In the genomic region with DNA sequence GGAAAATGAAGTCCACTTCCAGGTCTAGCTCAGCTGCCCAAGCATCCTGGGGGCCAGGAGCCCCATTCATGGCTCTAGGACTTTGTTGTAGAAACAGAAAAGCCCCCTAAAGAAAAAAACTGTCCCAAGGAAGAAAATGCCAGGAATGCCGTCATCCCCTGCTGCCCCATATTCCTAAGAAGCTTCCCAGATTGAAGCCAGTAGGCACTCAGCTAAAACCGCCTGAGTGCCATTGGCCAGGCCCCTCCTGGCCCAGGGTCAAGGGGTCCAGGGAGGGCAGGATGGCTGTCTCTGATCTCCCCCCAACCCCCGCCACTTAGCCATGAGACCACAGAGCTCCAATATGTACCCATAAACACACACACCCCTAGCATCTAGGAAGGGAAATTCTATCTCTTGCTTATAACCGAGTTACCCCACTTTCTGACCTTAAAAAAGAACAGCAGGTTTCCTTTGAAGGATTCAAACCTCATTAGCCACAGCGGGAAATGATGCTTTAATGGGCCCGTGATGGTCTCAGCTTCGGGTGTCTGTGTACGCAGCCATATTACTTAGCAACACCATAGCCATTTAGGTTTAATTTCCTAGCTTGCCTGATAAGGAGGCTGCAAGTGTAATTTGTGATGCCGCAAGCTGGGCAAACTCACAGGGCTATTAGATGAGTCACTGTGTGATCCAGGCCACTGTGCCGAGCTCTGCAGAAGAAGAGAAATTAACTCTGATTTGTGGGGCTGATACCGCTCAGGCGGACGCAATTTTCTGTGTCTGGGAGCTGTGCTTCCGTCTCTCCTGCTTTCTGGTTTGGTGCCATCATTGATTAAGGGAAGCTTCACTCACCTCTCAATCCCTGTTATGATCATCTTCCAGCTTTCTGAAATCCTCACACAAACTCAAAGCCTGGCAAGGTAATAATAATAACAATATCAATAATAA, we compare ENCODE assay signal across 10 cellular contexts.
DNase-seq lines count a peak whose midpoint lies in the region; ATAC-seq and TF ChIP-seq lines count a peak whose summit lies in the region.
"Had no signal": no experiment of that assay in that cellular context is flagged by ENCODE, and none has a peak within 500 bp of the region (broad histone marks: within the 10 kb centered on the region; RNA-seq: fewer than 3 reads in every experiment).

No MANE protein-coding gene starts in this region.

- H3K4me3 ChIP-seq in body of pancreas (no peak overlapping the region), neuronal stem cell (ENCODE audit: low read length in 2 of 2) (no peak overlapping the region)

- H3K27ac ChIP-seq in body of pancreas (no peak overlapping the region), neuronal stem cell (replicated peaks; ENCODE audit: low read length) (no peak overlapping the region)

- TF ChIP-seq POLR2A in body of pancreas (IDR thresholded peaks at IDR 0.05): no peak

- DNase-seq in EL (peak; percentile 81), NCI-H1930 (lab: John Stamatoyannopoulos, UW) (peak; percentile 92 to 94), body of pancreas (peak in 3 of 4 donors; percentile 35 to 54 (median 42)), neuronal stem cell (ENCODE audit: low spot score) (no peak), HPDE6-E6E7 (ENCODE audit: extremely low spot score) (no peak), activated gamma-delta T cell (lab: John Stamatoyannopoulos, UW) (no peak), cortex of kidney (lab: John Stamatoyannopoulos, UW) (no peak)
- DNase-seq: activated CD4-positive, alpha-beta memory T cell treated with anti-CD3 and anti-CD28 coated beads for 36 hours; NCI-H524 had no signal

- H3K9me3 ChIP-seq in body of pancreas (peaks cover 0 to 7% (median 0%) of the 10 kb centered on the region in 3 donors), neuronal stem cell (replicated peaks in 1 of 2; ENCODE audit: control insufficient read depth in 2 of 2, insufficient read depth in 1 of 2, low read depth in 1 of 2, low read length in 2 of 2) (no peaks in the 10 kb centered on the region)

- TF ChIP-seq CTCF in body of pancreas (IDR thresholded peaks at IDR 0.05): no peak

- no peak overlapping the region for H4K91ac ChIP-seq in neuronal stem cell (ENCODE audit: low read depth, low read length, poor library complexity)

- no peak overlapping the region for H2BK12ac ChIP-seq in neuronal stem cell (ENCODE audit: low read length)

- no peak overlapping the region for H2BK5ac ChIP-seq in neuronal stem cell (ENCODE audit: low read length)

- H3K4me2 ChIP-seq in neuronal stem cell (ENCODE audit: insufficient read depth, low read length, poor library complexity, severe bottlenecking): no peak overlapping the region

- H3K4me1 ChIP-seq in body of pancreas (no peaks in the 10 kb centered on the region), neuronal stem cell (ENCODE audit: control insufficient read depth in 2 of 2, insufficient read depth in 1 of 2, low read depth in 1 of 2, low read length in 2 of 2) (peaks cover 11 to 17% of the 10 kb centered on the region in 2 donors)

- H3K4ac ChIP-seq in neuronal stem cell (ENCODE audit: low read length): no peak overlapping the region

- no peak overlapping the region for H4K8ac ChIP-seq in neuronal stem cell (ENCODE audit: low read depth, low read length)

- WGBS in body of pancreas, 2 donors: 32 to 35% methylated on average over 14 of the region's 14 CpGs
- WGBS in neuronal stem cell (ENCODE audit: extremely low coverage in 2 of 2, insufficient read length in 2 of 2, insufficient replicate concordance in 1 of 2), 2 donors: no CpG with 5 or more reads among the region's 14 CpGs

- H3K14ac ChIP-seq in neuronal stem cell (ENCODE audit: low read length): no peak overlapping the region

- no peak overlapping the region for H3K23ac ChIP-seq in neuronal stem cell (ENCODE audit: low read depth, low read length, poor library complexity)

- intact Hi-C loops in body of pancreas (cut with DNase I): no loop called here

- no peak overlapping the region for H2AK5ac ChIP-seq in neuronal stem cell (ENCODE audit: low read depth, low read length)

- H3K18ac ChIP-seq in neuronal stem cell (ENCODE audit: low read length): peak overlapping the region; percentile 62

- no peak overlapping the region for H2BK15ac ChIP-seq in neuronal stem cell (ENCODE audit: low read length)

- H3K79me1 ChIP-seq in neuronal stem cell (ENCODE audit: low read depth, low read length): no peaks in the 10 kb centered on the region

- H3K9ac ChIP-seq in neuronal stem cell (ENCODE audit: low read depth, low read length, poor library complexity): no peak overlapping the region

- H3K27me3 ChIP-seq in body of pancreas: no peaks in the 10 kb centered on the region
- no peaks in the 10 kb centered on the region for H3K27me3 ChIP-seq in neuronal stem cell (ENCODE audit: control insufficient read depth in 3 of 3, insufficient read depth in 3 of 3, low read depth in 1 of 3, low read length in 3 of 3)

- H3K36me3 ChIP-seq in body of pancreas (replicated peaks in 1 of 2; ENCODE audit: insufficient read depth in 1 of 2, low read depth in 2 of 2) (no peaks in the 10 kb centered on the region), neuronal stem cell (replicated peaks in 1 of 2; ENCODE audit: control insufficient read depth in 2 of 2, insufficient read depth in 2 of 2, low read length in 2 of 2) (no peaks in the 10 kb centered on the region)

- ATAC-seq in body of pancreas (peak; percentile 52), GM21381 (IDR thresholded peaks at IDR 0.05; ENCODE audit: unreplicated experiment) (no peak)

- H2BK120ac ChIP-seq in neuronal stem cell (ENCODE audit: low read depth, low read length): no peak overlapping the region

- H2AFZ ChIP-seq in neuronal stem cell (ENCODE audit: low read length): peak overlapping the region; percentile 82

Comparison
In these comparisons a context has a peak if more than half of its experiments do, and no peak if none do; other contexts are left out.
1. DNase-seq: peak in EL (single experiment), NCI-H1930 (2 of 2) and body of pancreas (3 of 4); none in neuronal stem cell (single experiment), HPDE6-E6E7 (single experiment), activated gamma-delta T cell (single experiment) and cortex of kidney (single experiment).